19 cellular contexts compared by ENCODE assay signal in the genomic region with DNA sequence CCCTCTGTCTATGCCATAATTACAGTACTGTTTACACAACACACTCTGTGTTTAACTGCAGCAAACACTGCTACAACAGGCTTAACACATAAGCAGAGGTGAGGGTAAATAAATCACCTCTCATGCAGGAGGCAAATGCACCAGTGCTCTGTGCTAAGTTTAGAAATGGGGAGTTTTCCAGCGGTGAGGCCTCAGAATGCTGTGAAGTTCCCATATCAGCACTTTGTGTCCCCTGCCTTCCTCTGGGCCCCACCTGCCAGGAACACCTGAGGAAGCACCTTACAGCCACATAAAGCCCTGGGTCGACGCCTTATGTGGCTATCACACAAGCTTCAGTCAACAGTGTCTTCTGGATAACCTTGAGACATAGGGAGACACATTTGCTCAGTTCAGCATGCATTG.
DNase-seq lines count a peak whose midpoint lies in the region; ATAC-seq and TF ChIP-seq lines count a peak whose summit lies in the region.
"Had no signal": no experiment of that assay in that cellular context is flagged by ENCODE, and none has a peak within 500 bp of the region (broad histone marks: within the 10 kb centered on the region; RNA-seq: fewer than 3 reads in every experiment).

No MANE protein-coding gene starts in this region.

- no peak overlapping the region for H4K8ac ChIP-seq in neuronal stem cell (ENCODE audit: low read depth, low read length)

- H3K27me3 ChIP-seq in hepatocyte: peaks cover 17% of the 10 kb centered on the region
- H3K27me3 ChIP-seq in neuronal stem cell (ENCODE audit: control insufficient read depth in 3 of 3, insufficient read depth in 3 of 3, low read depth in 1 of 3, low read length in 3 of 3): no peaks in the 10 kb centered on the region
- H3K27me3 ChIP-seq: BE2C had no signal

- no peak overlapping the region for H3K23ac ChIP-seq in neuronal stem cell (ENCODE audit: low read depth, low read length, poor library complexity)

- no peaks in the 10 kb centered on the region for H3K9me2 ChIP-seq in hepatocyte (replicated peaks; ENCODE audit: insufficient read depth)

- H3K4me3 ChIP-seq in hepatocyte: no peak overlapping the region
- H3K4me3 ChIP-seq in neuronal stem cell (ENCODE audit: low read length in 2 of 2): no peak overlapping the region
- H3K4me3 ChIP-seq: K562, PC-9, SK-N-MC had no signal

- H3K4me1 ChIP-seq in hepatocyte (ENCODE audit: insufficient read depth): no peaks in the 10 kb centered on the region
- peaks cover 0 to 9% of the 10 kb centered on the region in 2 donors for H3K4me1 ChIP-seq in neuronal stem cell (ENCODE audit: control insufficient read depth in 2 of 2, insufficient read depth in 1 of 2, low read depth in 1 of 2, low read length in 2 of 2)
- H3K4me1 ChIP-seq: BE2C had no signal

- no peak overlapping the region for H3K14ac ChIP-seq in neuronal stem cell (ENCODE audit: low read length)

- no peaks in the 10 kb centered on the region for H3K79me2 ChIP-seq in hepatocyte

- H2BK120ac ChIP-seq in neuronal stem cell (ENCODE audit: low read depth, low read length): no peak overlapping the region

- H3K27ac ChIP-seq in hepatocyte: no peak overlapping the region
- no peak overlapping the region for H3K27ac ChIP-seq in neuronal stem cell (replicated peaks; ENCODE audit: low read length)
- H3K27ac ChIP-seq: 22Rv1, PC-9, SK-N-MC had no signal

- H3K9me3 ChIP-seq in hepatocyte (ENCODE audit: low read depth): no peaks in the 10 kb centered on the region
- H3K9me3 ChIP-seq in neuronal stem cell (replicated peaks in 1 of 2; ENCODE audit: control insufficient read depth in 2 of 2, insufficient read depth in 1 of 2, low read depth in 1 of 2, low read length in 2 of 2): no peaks in the 10 kb centered on the region
- H3K9me3 ChIP-seq: BE2C had no signal

- DNase-seq in NCI-H510A treated with DMSO at 0.1 percent for 48 hours (lab: John Stamatoyannopoulos, UW) (peak; percentile 31), NCI-H510A (lab: John Stamatoyannopoulos, UW) (no peak), HuH-7 (ENCODE audit: low spot score) (peak; percentile 6), hepatocyte (ENCODE audit: low spot score) (peak; percentile 42), neuronal stem cell (ENCODE audit: low spot score) (no peak), DMS 273 (lab: John Stamatoyannopoulos, UW; ENCODE audit: unreplicated experiment) (no peak)
- DNase-seq in activated CD4-positive, alpha-beta T cell treated with anti-CD3 and anti-CD28 coated beads, Interleukin-2, amount 50 U/mL, for 4 hours: no peak
- DNase-seq: BE2C; Calu3; CD4-positive, alpha-beta T cell; GDM1; HCEC 1CT; MV-4-11; NCI-H1930; PC-9 had no signal

- H3K4me2 ChIP-seq in hepatocyte: no peak overlapping the region
- H3K4me2 ChIP-seq in neuronal stem cell (ENCODE audit: insufficient read depth, low read length, poor library complexity, severe bottlenecking): no peak overlapping the region
- H3K4me2 ChIP-seq: PC-9 had no signal

- no peak overlapping the region for H2AK5ac ChIP-seq in neuronal stem cell (ENCODE audit: low read depth, low read length)

- peak overlapping the region; percentile 63 for H2BK12ac ChIP-seq in neuronal stem cell (ENCODE audit: low read length)

- no peak overlapping the region for H3K4ac ChIP-seq in neuronal stem cell (ENCODE audit: low read length)

- H3K36me3 ChIP-seq in hepatocyte (replicated peaks; ENCODE audit: insufficient read depth, low read depth) (no peaks in the 10 kb centered on the region), neuronal stem cell (replicated peaks in 1 of 2; ENCODE audit: control insufficient read depth in 2 of 2, insufficient read depth in 2 of 2, low read length in 2 of 2) (no peaks in the 10 kb centered on the region)
- H3K36me3 ChIP-seq: BE2C had no signal

- H4K20me1 ChIP-seq in hepatocyte (ENCODE audit: insufficient read depth, poor library complexity, severe bottlenecking): no peaks in the 10 kb centered on the region

- H2AFZ ChIP-seq in hepatocyte (no peak overlapping the region), neuronal stem cell (ENCODE audit: low read length) (no peak overlapping the region)
- H2AFZ ChIP-seq: PC-9 had no signal

- no peak for TF ChIP-seq CTCF in hepatocyte (IDR thresholded peaks at IDR 0.05; ENCODE audit: poor library complexity)

- no peak overlapping the region for H4K91ac ChIP-seq in neuronal stem cell (ENCODE audit: low read depth, low read length, poor library complexity)

- peak overlapping the region; percentile 46 for H3K18ac ChIP-seq in neuronal stem cell (ENCODE audit: low read length)

- no peak overlapping the region for H2BK15ac ChIP-seq in neuronal stem cell (ENCODE audit: low read length)

- H3K79me1 ChIP-seq in neuronal stem cell (ENCODE audit: low read depth, low read length): no peaks in the 10 kb centered on the region

- no peak overlapping the region for H3K9ac ChIP-seq in neuronal stem cell (ENCODE audit: low read depth, low read length, poor library complexity)

- no peak for ATAC-seq in HG02870 (IDR thresholded peaks at IDR 0.05; ENCODE audit: unreplicated experiment)
- ATAC-seq: K562 had no signal

- no peak overlapping the region for H2BK5ac ChIP-seq in neuronal stem cell (ENCODE audit: low read length)

- 47% methylated on average over 3 of the region's 3 CpGs for WGBS in hepatocyte (ENCODE audit: low lambda C conversion rate, missing lambda C conversion rate)
- no CpG with 5 or more reads among the region's 3 CpGs for WGBS in neuronal stem cell (ENCODE audit: extremely low coverage in 2 of 2, insufficient read length in 2 of 2, insufficient replicate concordance in 1 of 2), 2 donors

Comparison
In these comparisons a context has a peak if more than half of its experiments do, and no peak if none do; other contexts are left out.
1. DNase-seq: peak in NCI-H510A treated with DMSO at 0.1 percent for 48 hours (single experiment), HuH-7 (single experiment) and hepatocyte (single experiment); none in NCI-H510A (single experiment), neuronal stem cell (single experiment), DMS 273 (single experiment) and activated CD4-positive, alpha-beta T cell treated with anti-CD3 and anti-CD28 coated beads, Interleukin-2, amount 50 U/mL, for 4 hours (0 of 2).